11 cellular contexts compared by ENCODE assay signal in genomic region chr2:27776097-27776496, GRCh38. TPM values are rescaled to one million over a fixed set of nuclear protein-coding genes. Genes with fewer than 3 reads are reported as not detected.
DNase-seq lines count a peak whose midpoint lies in the region; ATAC-seq and TF ChIP-seq lines count a peak whose summit lies in the region.
"Had no signal": no experiment of that assay in that cellular context is flagged by ENCODE, and none has a peak within 500 bp of the region (broad histone marks: within the 10 kb centered on the region; RNA-seq: fewer than 3 reads in every experiment).

No MANE protein-coding gene starts in this region.

- no peak overlapping the region for H3K4me3 ChIP-seq in vagina
- H3K4me3 ChIP-seq: SJSA1 had no signal

- no peak for TF ChIP-seq CTCF in vagina (IDR thresholded peaks at IDR 0.05)

- TF ChIP-seq POLR2A in vagina (IDR thresholded peaks at IDR 0.05) = no peak

- no peaks in the 10 kb centered on the region for H3K27me3 Mint-ChIP-seq in central memory CD8-positive, alpha-beta T cell
- H3K27me3 Mint-ChIP-seq in memory B cell = no peaks in the 10 kb centered on the region
- H3K27me3 Mint-ChIP-seq: B cell had no signal

- ATAC-seq in Right ventricle myocardium superior (ENCODE audit: poor library complexity) = peak; percentile 13
- no peak for ATAC-seq in Right ventricle myocardium inferior
- ATAC-seq in central memory CD8-positive, alpha-beta T cell (replicated peaks; ENCODE audit: extremely low read depth, poor library complexity, severe bottlenecking) = no peak
- ATAC-seq in memory B cell (ENCODE audit: low read depth) = no peak
- ATAC-seq in HG03097 (IDR thresholded peaks at IDR 0.05; ENCODE audit: low FRiP score, unreplicated experiment) = no peak

- H3K27me3 ChIP-seq in vagina = no peaks in the 10 kb centered on the region
- H3K27me3 ChIP-seq: SJSA1 had no signal

- H3K27ac ChIP-seq in vagina = peak overlapping the region; percentile 54
- H3K27ac ChIP-seq: SJSA1 had no signal

- intact Hi-C loops in Right ventricle myocardium superior (cut with DNase I) = loop anchor here (10.0 kb wide), 2 partner anchors 109 to 619 kb away; partner anchors contain the start of gene FOSL2
- intact Hi-C loops in Right ventricle myocardium inferior (cut with DNase I) = no loop called here
- intact Hi-C loops in vagina (cut with DNase I) = no loop called here

- peaks cover 49% of the 10 kb centered on the region for H3K4me1 Mint-ChIP-seq in central memory CD8-positive, alpha-beta T cell
- peaks cover 25% of the 10 kb centered on the region for H3K4me1 Mint-ChIP-seq in memory B cell

- H3K9me3 Mint-ChIP-seq in central memory CD8-positive, alpha-beta T cell = no peaks in the 10 kb centered on the region
- H3K9me3 Mint-ChIP-seq in memory B cell = no peaks in the 10 kb centered on the region

- H3K36me3 ChIP-seq in vagina = no peaks in the 10 kb centered on the region

- H3K4me1 ChIP-seq in vagina = peaks cover 39% of the 10 kb centered on the region

- peak; percentile 66 for DNase-seq in Right ventricle myocardium superior
- DNase-seq in Right ventricle myocardium inferior (ENCODE audit: missing footprints) = no peak
- no peak for DNase-seq in central memory CD8-positive, alpha-beta T cell (ENCODE audit: low spot score in 2 of 2)
- DNase-seq in memory B cell (ENCODE audit: low spot score in 2 of 2) = no peak
- no peak for DNase-seq in vagina (ENCODE audit: extremely low spot score in 2 of 2)
- no peak for DNase-seq in activated CD4-positive, alpha-beta T cell treated with anti-CD3 and anti-CD28 coated beads for 4 hours
- no peak for DNase-seq in activated naive CD4-positive, alpha-beta T cell treated with Interleukin-2 at 50 U/mL for 16 hours
- DNase-seq: NCI-H1417 treated with DMSO at 0.1 percent for 48 hours had no signal

- peak overlapping the region; percentile 25 for H3K27ac Mint-ChIP-seq in central memory CD8-positive, alpha-beta T cell (ENCODE audit: low read depth)
- peak overlapping the region; percentile 20 for H3K27ac Mint-ChIP-seq in memory B cell
- H3K27ac Mint-ChIP-seq: B cell had no signal

- H3K4me3 Mint-ChIP-seq in central memory CD8-positive, alpha-beta T cell = no peak overlapping the region
- H3K4me3 Mint-ChIP-seq in memory B cell = no peak overlapping the region
- H3K4me3 Mint-ChIP-seq: B cell had no signal

- peaks cover 42% of the 10 kb centered on the region for H3K36me3 Mint-ChIP-seq in central memory CD8-positive, alpha-beta T cell (ENCODE audit: insufficient read depth)
- H3K36me3 Mint-ChIP-seq in memory B cell = peaks cover 19% of the 10 kb centered on the region

- H3K9me3 ChIP-seq in vagina = no peaks in the 10 kb centered on the region
- H3K9me3 ChIP-seq: SJSA1 had no signal

RNA-seq across cellular contexts. Expression of gene MRPL33, which starts 4.6 kb away (rescaled TPM):
- total RNA-seq in Right ventricle myocardium superior (356 TPM), Right ventricle myocardium inferior (360 TPM), vagina (87.7 TPM)
